In genomic region chr10:119460369-119461195, GRCh38 we compare ENCODE assay signal across 24 cellular contexts.
A peak's percentile ranks its signal among the peaks of the same experiment; 100 is the strongest.
DNase-seq lines count a peak whose midpoint lies in the region; ATAC-seq and TF ChIP-seq lines count a peak whose summit lies in the region.
"Had no signal": no experiment of that assay in that cellular context is flagged by ENCODE, and none has a peak within 500 bp of the region (broad histone marks: within the 10 kb centered on the region; RNA-seq: fewer than 3 reads in every experiment).

No MANE protein-coding gene starts in this region.

- H3K27me3 ChIP-seq in H7 (ENCODE audit: control insufficient read depth, insufficient read depth, low read length) (peaks cover 2% of the 10 kb centered on the region; the same call in 1 of the 2 replicates), colonic mucosa (no peaks in the 10 kb centered on the region)
- H3K27me3 ChIP-seq: BE2C, heart left ventricle, transverse colon had no signal

- H3K4me3 ChIP-seq in H7 (ENCODE audit: insufficient read depth, low read depth, low read length) (no peak overlapping the region), colonic mucosa (no peak overlapping the region)
- H3K4me3 ChIP-seq: heart left ventricle, transverse colon had no signal

- H3K36me3 ChIP-seq in H7 (replicated peaks; ENCODE audit: control insufficient read depth, insufficient read depth, low read length) (no peaks in the 10 kb centered on the region), colonic mucosa (no peaks in the 10 kb centered on the region)
- H3K36me3 ChIP-seq: BE2C, transverse colon had no signal

- ATAC-seq in activated naive CD8-positive, alpha-beta T cell treated with anti-CD3 and anti-CD28 coated beads, Interleukin-2, amount 10 ng/mL, durations not matched to agents 7 days and 5 days (ENCODE audit: low read depth): no peak
- ATAC-seq in sciatic nerve (peak; percentile 9), HG03108 (IDR thresholded peaks at IDR 0.05; ENCODE audit: unreplicated experiment) (no peak)

- H3K9ac ChIP-seq in colonic mucosa (ENCODE audit: low read depth in 2 of 2, low read length in 2 of 2): no peak overlapping the region

- H3K27ac ChIP-seq in epithelial cell of prostate (peak overlapping the region; percentile 70), colonic mucosa (no peak overlapping the region)
- H3K27ac ChIP-seq: heart left ventricle, transverse colon had no signal

- peaks cover 11% of the 10 kb centered on the region for H3K27me3 Mint-ChIP-seq in activated naive CD8-positive, alpha-beta T cell treated with anti-CD3 and anti-CD28 coated beads, Interleukin-2, amount 10 ng/mL, durations not matched to agents 7 days and 5 days
- H3K27me3 Mint-ChIP-seq in activated naive CD8-positive, alpha-beta T cell treated with anti-CD3 and anti-CD28 coated beads for 36 hours: no peaks in the 10 kb centered on the region

- TF ChIP-seq CTCF in colonic mucosa (IDR thresholded peaks at IDR 0.05): no peak

- intact Hi-C loops in sciatic nerve (cut with DNase I): no loop called here
- intact Hi-C loops in colonic mucosa (cut with DNase I): no loop called here

- H3K4me1 ChIP-seq in colonic mucosa: no peaks in the 10 kb centered on the region
- H3K4me1 ChIP-seq: BE2C, heart left ventricle, transverse colon had no signal

- H3K36me3 Mint-ChIP-seq in activated naive CD8-positive, alpha-beta T cell treated with anti-CD3 and anti-CD28 coated beads, Interleukin-2, amount 10 ng/mL, durations not matched to agents 7 days and 5 days: peaks cover 2% of the 10 kb centered on the region
- H3K36me3 Mint-ChIP-seq in activated naive CD8-positive, alpha-beta T cell treated with anti-CD3 and anti-CD28 coated beads for 36 hours: peaks cover 2% of the 10 kb centered on the region

- H3K9me3 ChIP-seq in colonic mucosa: no peaks in the 10 kb centered on the region
- H3K9me3 ChIP-seq: BE2C, heart left ventricle, transverse colon had no signal

- peak overlapping the region; percentile 64 for H3K27ac Mint-ChIP-seq in activated naive CD8-positive, alpha-beta T cell treated with anti-CD3 and anti-CD28 coated beads, Interleukin-2, amount 10 ng/mL, durations not matched to agents 7 days and 5 days
- no peak overlapping the region for H3K27ac Mint-ChIP-seq in activated naive CD8-positive, alpha-beta T cell treated with anti-CD3 and anti-CD28 coated beads for 36 hours
- H3K27ac Mint-ChIP-seq: memory B cell, progenitor cell of endocrine pancreas had no signal

- H3K9me3 Mint-ChIP-seq in activated naive CD8-positive, alpha-beta T cell treated with anti-CD3 and anti-CD28 coated beads, Interleukin-2, amount 10 ng/mL, durations not matched to agents 7 days and 5 days: peaks cover 14% of the 10 kb centered on the region
- no peaks in the 10 kb centered on the region for H3K9me3 Mint-ChIP-seq in activated naive CD8-positive, alpha-beta T cell treated with anti-CD3 and anti-CD28 coated beads for 36 hours

- DNase-seq in activated naive CD8-positive, alpha-beta T cell treated with anti-CD3 and anti-CD28 coated beads, Interleukin-2, amount 10 ng/mL, durations not matched to agents 7 days and 5 days: no peak
- DNase-seq in activated naive CD8-positive, alpha-beta T cell treated with anti-CD3 and anti-CD28 coated beads for 36 hours: no peak
- DNase-seq in H7 (peak; percentile 30), epithelial cell of prostate (ENCODE audit: low read depth, low spot score) (no peak), sciatic nerve (ENCODE audit: low spot score) (no peak), colonic mucosa (no peak), SK-N-DZ (ENCODE audit: low spot score) (no peak)
- DNase-seq: activated naive CD4-positive, alpha-beta T cell; amniotic stem cell; BE2C; DMS53; effector memory CD4-positive, alpha-beta T cell; erythroblast; foreskin fibroblast; H9; NCI-H1092 treated with DMSO at 0.1 percent for 48 hours; NCI-H187 treated with DMSO at 0.1 percent for 48 hours; NCI-H524; NK-92 treated with Interleukin-12 subunit alpha and Interleukin-12 subunit beta, amount 100 ng/mL, for 24 hours; transverse colon had no signal

- POLR2A ChIA-PET in activated naive CD8-positive, alpha-beta T cell treated with anti-CD3 and anti-CD28 coated beads, Interleukin-2, amount 10 ng/mL, durations not matched to agents 7 days and 5 days (lab: Charles Lee): no interaction called here

- peaks cover 4% of the 10 kb centered on the region for H3K4me1 Mint-ChIP-seq in activated naive CD8-positive, alpha-beta T cell treated with anti-CD3 and anti-CD28 coated beads, Interleukin-2, amount 10 ng/mL, durations not matched to agents 7 days and 5 days
- no peaks in the 10 kb centered on the region for H3K4me1 Mint-ChIP-seq in activated naive CD8-positive, alpha-beta T cell treated with anti-CD3 and anti-CD28 coated beads for 36 hours

- no peak overlapping the region for H3K4me3 Mint-ChIP-seq in activated naive CD8-positive, alpha-beta T cell treated with anti-CD3 and anti-CD28 coated beads, Interleukin-2, amount 10 ng/mL, durations not matched to agents 7 days and 5 days
- H3K4me3 Mint-ChIP-seq in activated naive CD8-positive, alpha-beta T cell treated with anti-CD3 and anti-CD28 coated beads for 36 hours: no peak overlapping the region
- H3K4me3 Mint-ChIP-seq: H9, memory B cell had no signal
